ENCODE assay signal across 8 cellular contexts in the genomic region with DNA sequence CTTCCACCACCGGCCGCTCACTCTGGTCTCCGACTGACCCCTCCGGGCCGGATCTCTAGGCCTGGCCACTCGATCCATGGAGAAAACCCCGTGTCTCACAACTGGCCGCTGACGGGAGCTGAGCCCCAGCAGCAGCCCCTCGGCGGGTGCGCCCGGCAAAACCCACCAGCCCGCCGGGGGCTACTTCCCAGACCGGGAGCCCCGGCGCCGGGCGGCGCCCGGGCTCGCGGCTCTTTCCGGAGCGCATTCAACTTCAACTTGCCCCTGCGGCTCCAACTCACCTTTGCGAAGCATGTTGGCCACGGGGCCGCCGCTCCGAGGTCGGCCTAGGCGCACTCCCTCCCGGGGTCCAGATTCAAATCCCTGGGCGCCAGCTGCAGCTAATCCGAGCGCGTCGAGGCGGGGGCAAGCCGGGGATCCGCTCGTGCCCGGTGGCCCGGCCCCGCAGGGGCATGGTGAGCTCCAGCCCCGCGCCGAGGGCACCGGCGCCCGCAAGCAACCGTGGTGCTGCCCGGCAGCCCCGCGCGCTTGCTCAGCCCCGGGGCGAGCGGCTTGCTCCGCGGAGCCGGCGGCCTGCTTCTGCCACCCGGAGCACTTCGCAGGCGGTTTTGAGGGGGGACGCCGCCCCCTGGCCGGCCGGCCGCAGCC. TPM values are rescaled to one million over a fixed set of nuclear protein-coding genes. Genes with fewer than 3 reads are reported as not detected.
DNase-seq lines count a peak whose midpoint lies in the region; ATAC-seq, FAIRE-seq and TF ChIP-seq lines count a peak whose summit lies in the region.

No MANE protein-coding gene starts in this region.

- H4K20me1 ChIP-seq in HepG2 (ENCODE audit: insufficient read depth, low read length), result no peaks in the 10 kb centered on the region

- POLR2A ChIA-PET in HepG2 (lab: Yijun Ruan, JAX), result interaction anchor here (0.7 to 2.8 kb wide), 3 partner anchors 27 to 120 kb away, joined by 3 to 18 read pairs (median 18); no protein-coding TSS in a partner anchor

- BruUV-seq in HepG2 (replicated peaks; lab: Mats Ljungman, UMichigan), result no TSS peak

- TF ChIP-seq POLR2A in HepG2 (IDR thresholded peaks at IDR 0.05; ENCODE audit: insufficient read depth in 1 of 2, low read depth in 2 of 2, low read length in 2 of 2), result no peak
- no peak for TF ChIP-seq POLR2A in tibial nerve (IDR thresholded peaks at IDR 0.05)

- H3K9me3 ChIP-seq in HepG2 (ENCODE audit: low read length), result no peaks in the 10 kb centered on the region
- no peaks in the 10 kb centered on the region for H3K9me3 ChIP-seq in tibial nerve

- H3K9me3 Mint-ChIP-seq in activated naive CD4-positive, alpha-beta T cell treated with anti-CD3 and anti-CD28 coated beads for 36 hours, result no peaks in the 10 kb centered on the region
- H3K9me3 Mint-ChIP-seq in activated naive CD8-positive, alpha-beta T cell treated with anti-CD3 and anti-CD28 coated beads, Interleukin-2, amount 50 U/mL, for 24 hours, result no peaks in the 10 kb centered on the region
- H3K9me3 Mint-ChIP-seq in stimulated activated naive B cell treated with anti-CD40 and anti-IgM and Interleukin-4, amounts not matched to agents 10 μg/mL and 1 μg/mL and 100 μg/mL, for 72 hours, result no peaks in the 10 kb centered on the region

- no peak for TF ChIP-seq CTCF in HepG2 (CRISPR knock-in tag; IDR thresholded peaks at IDR 0.05)
- no peak for TF ChIP-seq CTCF in tibial nerve (IDR thresholded peaks at IDR 0.05)

- H3K27ac Mint-ChIP-seq in activated naive CD4-positive, alpha-beta T cell treated with anti-CD3 and anti-CD28 coated beads for 36 hours, result no peak overlapping the region
- H3K27ac Mint-ChIP-seq in activated naive CD8-positive, alpha-beta T cell treated with anti-CD3 and anti-CD28 coated beads, Interleukin-2, amount 50 U/mL, for 24 hours, result no peak overlapping the region
- no peak overlapping the region for H3K27ac Mint-ChIP-seq in stimulated activated naive B cell treated with anti-CD40 and anti-IgM and Interleukin-4, amounts not matched to agents 10 μg/mL and 1 μg/mL and 100 μg/mL, for 72 hours

- H3K36me3 ChIP-seq in HepG2 (replicated peaks in 1 of 2; ENCODE audit: control insufficient read depth in 1 of 2, insufficient read depth in 2 of 2, low read length in 2 of 2) (no peaks in the 10 kb centered on the region), tibial nerve (no peaks in the 10 kb centered on the region)

- intact Hi-C loops in activated naive CD4-positive, alpha-beta T cell treated with anti-CD3 and anti-CD28 coated beads for 36 hours (cut with micrococcal nuclease), result no loop called here
- intact Hi-C loops in HepG2 (cut with micrococcal nuclease; ENCODE audit: unreplicated experiment), result loop anchor here (10.0 kb wide), 2 partner anchors 50 to 140 kb away; no protein-coding TSS in a partner anchor

- no peak for DNase-seq in activated naive CD4-positive, alpha-beta T cell treated with anti-CD3 and anti-CD28 coated beads for 36 hours
- no peak for DNase-seq in activated naive CD4-positive, alpha-beta T cell treated with Interleukin-2 at 50 U/mL for 16 hours
- no peak for DNase-seq in activated naive CD8-positive, alpha-beta T cell treated with anti-CD3 and anti-CD28 coated beads, Interleukin-2, amount 50 U/mL, for 24 hours
- no peak for DNase-seq in HepG2 (ENCODE audit: low spot score)
- DNase-seq in tibial nerve (ENCODE audit: low spot score in 2 of 2), result no peak
- DNase-seq in stimulated activated naive B cell treated with anti-CD40 and anti-IgM and Interleukin-4, amounts not matched to agents 10 μg/mL and 1 μg/mL and 100 μg/mL, for 72 hours, result no peak
- no peak for DNase-seq in activated CD4-positive, CD25-positive, alpha-beta regulatory T cell treated with anti-CD3 and anti-CD28 coated beads, Interleukin-2, amount 50 U/mL, for 72 hours
- no peak for DNase-seq in SIG-M5 (lab: John Stamatoyannopoulos, UW)

- peaks cover 32% of the 10 kb centered on the region for H3K4me1 ChIP-seq in HepG2 (ENCODE audit: insufficient read depth, low read length)
- peaks cover 0 to 54% (median 30%) of the 10 kb centered on the region in 4 donors for H3K4me1 ChIP-seq in tibial nerve

- H3K36me3 Mint-ChIP-seq in activated naive CD4-positive, alpha-beta T cell treated with anti-CD3 and anti-CD28 coated beads for 36 hours (ENCODE audit: low read depth), result no peaks in the 10 kb centered on the region
- H3K36me3 Mint-ChIP-seq in activated naive CD8-positive, alpha-beta T cell treated with anti-CD3 and anti-CD28 coated beads, Interleukin-2, amount 50 U/mL, for 24 hours (ENCODE audit: low read depth), result no peaks in the 10 kb centered on the region
- no peaks in the 10 kb centered on the region for H3K36me3 Mint-ChIP-seq in stimulated activated naive B cell treated with anti-CD40 and anti-IgM and Interleukin-4, amounts not matched to agents 10 μg/mL and 1 μg/mL and 100 μg/mL, for 72 hours

- peak overlapping the region; percentile 53 for H3K4me3 Mint-ChIP-seq in activated naive CD4-positive, alpha-beta T cell treated with anti-CD3 and anti-CD28 coated beads for 36 hours
- peak overlapping the region; percentile 68 for H3K4me3 Mint-ChIP-seq in activated naive CD8-positive, alpha-beta T cell treated with anti-CD3 and anti-CD28 coated beads, Interleukin-2, amount 50 U/mL, for 24 hours
- peak overlapping the region in 1 of 2 donors; percentile 82 for H3K4me3 Mint-ChIP-seq in stimulated activated naive B cell treated with anti-CD40 and anti-IgM and Interleukin-4, amounts not matched to agents 10 μg/mL and 1 μg/mL and 100 μg/mL, for 72 hours

- no peak overlapping the region for H2AFZ ChIP-seq in HepG2 (ENCODE audit: low read length)

- TF ChIP-seq RAD21 in HepG2 (CRISPR knock-in tag; IDR thresholded peaks at IDR 0.05), result no peak

- H3K27ac ChIP-seq in HepG2 (ENCODE audit: extremely low read length, insufficient read depth, low read length) (no peak overlapping the region), tibial nerve (no peak overlapping the region)

- H3K27me3 ChIP-seq in HepG2 (ENCODE audit: control insufficient read depth in 1 of 2, insufficient read depth in 2 of 2, low read length in 2 of 2), result peaks cover 9 to 64% of the 10 kb centered on the region in 2 experiments
- H3K27me3 ChIP-seq in tibial nerve, result peaks cover 0 to 60% of the 10 kb centered on the region in 2 donors

- peaks cover 30% of the 10 kb centered on the region for H3K27me3 Mint-ChIP-seq in activated naive CD4-positive, alpha-beta T cell treated with anti-CD3 and anti-CD28 coated beads for 36 hours (ENCODE audit: low read depth)
- peaks cover 31% of the 10 kb centered on the region for H3K27me3 Mint-ChIP-seq in activated naive CD8-positive, alpha-beta T cell treated with anti-CD3 and anti-CD28 coated beads, Interleukin-2, amount 50 U/mL, for 24 hours
- peaks cover 56 to 68% of the 10 kb centered on the region in 2 donors for H3K27me3 Mint-ChIP-seq in stimulated activated naive B cell treated with anti-CD40 and anti-IgM and Interleukin-4, amounts not matched to agents 10 μg/mL and 1 μg/mL and 100 μg/mL, for 72 hours

- FAIRE-seq in HepG2 (lab: Jason Lieb, UNC), result no peak

- no peaks in the 10 kb centered on the region for H3K79me2 ChIP-seq in HepG2 (ENCODE audit: insufficient read depth, low read length)

- 0% methylated on average over 1 of the region's 73 CpGs for WGBS in HepG2 (ENCODE audit: low lambda C conversion rate)
- 0 to 1% methylated on average over 35 to 39 of the region's 73 CpGs for whole genome bisulfite sequencing in tibial nerve, 2 donors

- H3K4me2 ChIP-seq in HepG2 (ENCODE audit: low read depth, low read length), result peak overlapping the region; percentile 77

- H3K9ac ChIP-seq in HepG2 (ENCODE audit: insufficient read depth, low read depth, low read length), result no peak overlapping the region

- H3K4me3 ChIP-seq in HepG2 (replicated peaks in 1 of 3; ENCODE audit: insufficient read depth in 1 of 3, low read depth in 2 of 3, low read length in 3 of 3), result peak overlapping the region; percentile 48 to 67 (median 48); a peak in 5 of 6 replicates
- H3K4me3 ChIP-seq in tibial nerve, result peak overlapping the region; percentile 42 to 68 (median 50)

- in situ Hi-C loops in HepG2 (cut with HindIII; ENCODE audit: extremely low pct_ligation_motif_present, low pct_unique_long_range_greater_than_20kb), result loop anchor here (5.0 to 25.0 kb wide), 2 partner anchors 117 to 312 kb away; a partner anchor contains a TSS

- H3K4me1 Mint-ChIP-seq in activated naive CD4-positive, alpha-beta T cell treated with anti-CD3 and anti-CD28 coated beads for 36 hours (ENCODE audit: low read depth), result peaks cover 13% of the 10 kb centered on the region
- peaks cover 18% of the 10 kb centered on the region for H3K4me1 Mint-ChIP-seq in activated naive CD8-positive, alpha-beta T cell treated with anti-CD3 and anti-CD28 coated beads, Interleukin-2, amount 50 U/mL, for 24 hours
- H3K4me1 Mint-ChIP-seq in stimulated activated naive B cell treated with anti-CD40 and anti-IgM and Interleukin-4, amounts not matched to agents 10 μg/mL and 1 μg/mL and 100 μg/mL, for 72 hours, result peaks cover 20 to 40% of the 10 kb centered on the region in 2 donors

- TF ChIP-seq EP300 in HepG2 (IDR thresholded peaks at IDR 0.05; ENCODE audit: low read depth in 2 of 2, low read length in 2 of 2) (no peak), HepG2 (CRISPR knock-in tag; IDR thresholded peaks at IDR 0.05; ENCODE audit: borderline replicate concordance) (no peak), tibial nerve (IDR thresholded peaks at IDR 0.05) (no peak)

- CTCF ChIA-PET in activated naive CD4-positive, alpha-beta T cell treated with anti-CD3 and anti-CD28 coated beads for 36 hours (lab: Charles Lee), result interaction anchor here (0.6 to 3.1 kb wide), 2 partner anchors 304 to 704 kb away, joined by 4 to 11 read pairs; no protein-coding TSS in a partner anchor
- CTCF ChIA-PET in HepG2 (lab: Yijun Ruan, JAX; ENCODE audit: low intra/inter-chr PET ratio, low total read pairs), result interaction anchor here (1.7 to 2.5 kb wide), 2 partner anchors 115 to 143 kb away, joined by 6 to 31 read pairs; no protein-coding TSS in a partner anchor

- ATAC-seq in activated naive CD8-positive, alpha-beta T cell treated with anti-CD3 and anti-CD28 coated beads, Interleukin-2, amount 50 U/mL, for 24 hours, result no peak
- no peak; the same call in 2 of the 3 replicates for ATAC-seq in HepG2
- ATAC-seq in stimulated activated naive B cell treated with anti-CD40 and anti-IgM and Interleukin-4, amounts not matched to agents 10 μg/mL and 1 μg/mL and 100 μg/mL, for 72 hours (replicated peaks), result no peak

RNA-seq across cellular contexts. Expression of a gene that starts 0.4 kb away (rescaled TPM):
- under 1 TPM; 0.14 to 0.30 TPM for total RNA-seq in activated naive CD4-positive, alpha-beta T cell treated with anti-CD3 and anti-CD28 coated beads for 36 hours
- total RNA-seq in HepG2 (2016; rRNA removed; fragmentation: Illumina TruSeq; extraction: Trizol), result not detected in 2 replicates
- not detected in 2 replicates for total RNA-seq in HepG2 (2016; cell fraction: cytosol; rRNA removed; fragmentation: Illumina TruSeq; extraction: Trizol; ENCODE audit: low read depth)
- not detected in 2 replicates for total RNA-seq in HepG2 (2016; cell fraction: insoluble cytoplasmic fraction; rRNA removed; fragmentation: Illumina TruSeq; extraction: Trizol)
- not detected in 2 replicates for total RNA-seq in HepG2 (2016; cell fraction: membrane; rRNA removed; fragmentation: Illumina TruSeq; extraction: Trizol)
- not detected in 2 replicates for total RNA-seq in HepG2 (2016; cell fraction: nucleus; rRNA removed; fragmentation: Illumina TruSeq; extraction: Trizol)
- polyA plus RNA-seq in HepG2 (2011; rRNA removed), result 0.01 TPM in 1 of 2 replicates, not detected in the other
- polyA plus RNA-seq in HepG2 (2011; cell fraction: cytosol; rRNA removed), result not detected in 2 replicates
- polyA plus RNA-seq in HepG2 (2011; cell fraction: nucleus; rRNA removed), result not detected in 2 replicates
- not detected in 2 replicates for polyA plus RNA-seq in HepG2 (2012)
- polyA plus RNA-seq in HepG2 (2016; cell fraction: cytosol; fragmentation: Illumina TruSeq; extraction: Trizol; ENCODE audit: low read depth), result not detected in 2 replicates
- not detected in 2 replicates for polyA plus RNA-seq in HepG2 (2016; cell fraction: insoluble cytoplasmic fraction; fragmentation: Illumina TruSeq; extraction: Trizol; ENCODE audit: low read depth)
- 0.05 TPM in 1 of 2 replicates, not detected in the other for polyA plus RNA-seq in HepG2 (2016; cell fraction: membrane; fragmentation: Illumina TruSeq; extraction: Trizol; ENCODE audit: low read depth)
- polyA plus RNA-seq in HepG2 (2016; cell fraction: nucleus; fragmentation: Illumina TruSeq; extraction: Trizol; ENCODE audit: insufficient read depth, low read depth), result not detected in 2 replicates
- 0.08 TPM in 1 of 2 replicates, not detected in the other for polyA minus RNA-seq in HepG2 (2011; rRNA and poly(A)+ RNA removed; ENCODE audit: low replicate concordance)
- polyA minus RNA-seq in HepG2 (2011; cell fraction: cytosol; rRNA and poly(A)+ RNA removed), result not detected in 2 replicates
- not detected in 2 replicates for polyA minus RNA-seq in HepG2 (2011; cell fraction: nucleus; rRNA and poly(A)+ RNA removed)
- total RNA-seq in tibial nerve, result 10 to 100 TPM in 1 of 4 donors, 1 to 10 TPM in 3; 7.3 to 12.6 (median 7.8) TPM

RNA-seq across cellular contexts. Expression of a gene that starts 5.3 kb away (rescaled TPM):
- 10 to 100 TPM; 31.1 to 34.1 TPM for total RNA-seq in activated naive CD4-positive, alpha-beta T cell treated with anti-CD3 and anti-CD28 coated beads for 36 hours
- total RNA-seq in HepG2 (2016; rRNA removed; fragmentation: Illumina TruSeq; extraction: Trizol) (14.5 and 25.3 TPM in 2 replicates), tibial nerve (100 to 1,000 TPM in 1 of 4 donors, 10 to 100 TPM in 3; 56.3 to 137 (median 63.9) TPM)
- 12.1 and 14.2 TPM in 2 replicates for total RNA-seq in HepG2 (2016; cell fraction: cytosol; rRNA removed; fragmentation: Illumina TruSeq; extraction: Trizol; ENCODE audit: low read depth)
- 12.8 and 22.5 TPM in 2 replicates for total RNA-seq in HepG2 (2016; cell fraction: insoluble cytoplasmic fraction; rRNA removed; fragmentation: Illumina TruSeq; extraction: Trizol)
- 10.3 and 14.0 TPM in 2 replicates for total RNA-seq in HepG2 (2016; cell fraction: membrane; rRNA removed; fragmentation: Illumina TruSeq; extraction: Trizol)
- total RNA-seq in HepG2 (2016; cell fraction: nucleus; rRNA removed; fragmentation: Illumina TruSeq; extraction: Trizol), result 16.5 and 22.6 TPM in 2 replicates
- 42.8 and 49.5 TPM in 2 replicates for polyA plus RNA-seq in HepG2 (2011; rRNA removed)
- polyA plus RNA-seq in HepG2 (2011; cell fraction: cytosol; rRNA removed), result 18.9 and 24.7 TPM in 2 replicates
- 184 and 197 TPM in 2 replicates for polyA plus RNA-seq in HepG2 (2011; cell fraction: nucleus; rRNA removed)
- polyA plus RNA-seq in HepG2 (2012), result 22.1 and 23.1 TPM in 2 replicates
- 2.9 and 3.9 TPM in 2 replicates for polyA plus RNA-seq in HepG2 (2016; cell fraction: cytosol; fragmentation: Illumina TruSeq; extraction: Trizol; ENCODE audit: low read depth)
- polyA plus RNA-seq in HepG2 (2016; cell fraction: insoluble cytoplasmic fraction; fragmentation: Illumina TruSeq; extraction: Trizol; ENCODE audit: low read depth), result 12.2 and 15.0 TPM in 2 replicates
- polyA plus RNA-seq in HepG2 (2016; cell fraction: membrane; fragmentation: Illumina TruSeq; extraction: Trizol; ENCODE audit: low read depth), result 3.9 and 4.7 TPM in 2 replicates
- polyA plus RNA-seq in HepG2 (2016; cell fraction: nucleus; fragmentation: Illumina TruSeq; extraction: Trizol; ENCODE audit: insufficient read depth, low read depth), result 54.3 and 66.6 TPM in 2 replicates
- polyA minus RNA-seq in HepG2 (2011; rRNA and poly(A)+ RNA removed; ENCODE audit: low replicate concordance), result 82.1 and 106 TPM in 2 replicates
- 15.1 and 19.0 TPM in 2 replicates for polyA minus RNA-seq in HepG2 (2011; cell fraction: cytosol; rRNA and poly(A)+ RNA removed)
- polyA minus RNA-seq in HepG2 (2011; cell fraction: nucleus; rRNA and poly(A)+ RNA removed), result 33.1 and 46.4 TPM in 2 replicates

RNA-seq across cellular contexts. Expression of a gene that starts 17.1 kb away (rescaled TPM):
- total RNA-seq in activated naive CD4-positive, alpha-beta T cell treated with anti-CD3 and anti-CD28 coated beads for 36 hours, result 10 to 100 TPM; 22.7 to 24.7 TPM
- total RNA-seq in HepG2 (2016; rRNA removed; fragmentation: Illumina TruSeq; extraction: Trizol) (28.2 and 28.5 TPM in 2 replicates), tibial nerve (10 to 100 TPM; 18.6 to 37.3 (median 35.0) TPM)
- 14.6 and 20.0 TPM in 2 replicates for total RNA-seq in HepG2 (2016; cell fraction: cytosol; rRNA removed; fragmentation: Illumina TruSeq; extraction: Trizol; ENCODE audit: low read depth)
- total RNA-seq in HepG2 (2016; cell fraction: insoluble cytoplasmic fraction; rRNA removed; fragmentation: Illumina TruSeq; extraction: Trizol), result 30.5 and 31.5 TPM in 2 replicates
- total RNA-seq in HepG2 (2016; cell fraction: membrane; rRNA removed; fragmentation: Illumina TruSeq; extraction: Trizol), result 29.3 and 32.1 TPM in 2 replicates
- 13.5 and 15.0 TPM in 2 replicates for total RNA-seq in HepG2 (2016; cell fraction: nucleus; rRNA removed; fragmentation: Illumina TruSeq; extraction: Trizol)
- polyA plus RNA-seq in HepG2 (2011; rRNA removed), result 23.7 and 30.7 TPM in 2 replicates
- polyA plus RNA-seq in HepG2 (2011; cell fraction: cytosol; rRNA removed), result 28.7 and 32.0 TPM in 2 replicates
- polyA plus RNA-seq in HepG2 (2011; cell fraction: nucleus; rRNA removed), result 12.2 and 17.3 TPM in 2 replicates
- 7.1 and 10.8 TPM in 2 replicates for polyA plus RNA-seq in HepG2 (2012)
- 21.4 and 25.7 TPM in 2 replicates for polyA plus RNA-seq in HepG2 (2016; cell fraction: cytosol; fragmentation: Illumina TruSeq; extraction: Trizol; ENCODE audit: low read depth)
- 30.2 and 32.2 TPM in 2 replicates for polyA plus RNA-seq in HepG2 (2016; cell fraction: insoluble cytoplasmic fraction; fragmentation: Illumina TruSeq; extraction: Trizol; ENCODE audit: low read depth)
- polyA plus RNA-seq in HepG2 (2016; cell fraction: membrane; fragmentation: Illumina TruSeq; extraction: Trizol; ENCODE audit: low read depth), result 25.8 and 29.0 TPM in 2 replicates
- polyA plus RNA-seq in HepG2 (2016; cell fraction: nucleus; fragmentation: Illumina TruSeq; extraction: Trizol; ENCODE audit: insufficient read depth, low read depth), result 19.9 and 28.4 TPM in 2 replicates
- polyA minus RNA-seq in HepG2 (2011; rRNA and poly(A)+ RNA removed; ENCODE audit: low replicate concordance), result 18.1 and 38.8 TPM in 2 replicates
- polyA minus RNA-seq in HepG2 (2011; cell fraction: cytosol; rRNA and poly(A)+ RNA removed), result 2.6 and 5.9 TPM in 2 replicates
- 1.7 TPM in 1 of 2 replicates, not detected in the other for polyA minus RNA-seq in HepG2 (2011; cell fraction: nucleus; rRNA and poly(A)+ RNA removed)

RNA-seq across cellular contexts. Expression of a gene that starts 30.2 kb away (rescaled TPM):
- 10 to 100 TPM; 14.8 TPM for total RNA-seq in activated naive CD4-positive, alpha-beta T cell treated with anti-CD3 and anti-CD28 coated beads for 36 hours
- total RNA-seq in HepG2 (2016; rRNA removed; fragmentation: Illumina TruSeq; extraction: Trizol) (0.31 TPM in 1 of 2 replicates, not detected in the other), tibial nerve (10 to 100 TPM; 27.6 to 64.7 (median 50.0) TPM)
- not detected in 2 replicates for total RNA-seq in HepG2 (2016; cell fraction: cytosol; rRNA removed; fragmentation: Illumina TruSeq; extraction: Trizol; ENCODE audit: low read depth)
- 0.12 and 0.26 TPM in 2 replicates for total RNA-seq in HepG2 (2016; cell fraction: insoluble cytoplasmic fraction; rRNA removed; fragmentation: Illumina TruSeq; extraction: Trizol)
- total RNA-seq in HepG2 (2016; cell fraction: membrane; rRNA removed; fragmentation: Illumina TruSeq; extraction: Trizol), result 0.06 and 0.07 TPM in 2 replicates
- total RNA-seq in HepG2 (2016; cell fraction: nucleus; rRNA removed; fragmentation: Illumina TruSeq; extraction: Trizol), result not detected in 2 replicates
- polyA plus RNA-seq in HepG2 (2011; rRNA removed), result 0.04 and 0.10 TPM in 2 replicates
- 0.09 and 0.12 TPM in 2 replicates for polyA plus RNA-seq in HepG2 (2011; cell fraction: cytosol; rRNA removed)
- polyA plus RNA-seq in HepG2 (2011; cell fraction: nucleus; rRNA removed), result 1.1 and 1.2 TPM in 2 replicates
- polyA plus RNA-seq in HepG2 (2012), result 0.23 and 0.39 TPM in 2 replicates
- polyA plus RNA-seq in HepG2 (2016; cell fraction: cytosol; fragmentation: Illumina TruSeq; extraction: Trizol; ENCODE audit: low read depth), result not detected in 2 replicates
- 0.08 TPM in 1 of 2 replicates, not detected in the other for polyA plus RNA-seq in HepG2 (2016; cell fraction: insoluble cytoplasmic fraction; fragmentation: Illumina TruSeq; extraction: Trizol; ENCODE audit: low read depth)
- polyA plus RNA-seq in HepG2 (2016; cell fraction: membrane; fragmentation: Illumina TruSeq; extraction: Trizol; ENCODE audit: low read depth), result 0.06 and 0.09 TPM in 2 replicates
- polyA plus RNA-seq in HepG2 (2016; cell fraction: nucleus; fragmentation: Illumina TruSeq; extraction: Trizol; ENCODE audit: insufficient read depth, low read depth), result 0.84 TPM in 1 of 2 replicates, not detected in the other
- polyA minus RNA-seq in HepG2 (2011; rRNA and poly(A)+ RNA removed; ENCODE audit: low replicate concordance), result 0.12 and 0.56 TPM in 2 replicates
- not detected in 2 replicates for polyA minus RNA-seq in HepG2 (2011; cell fraction: cytosol; rRNA and poly(A)+ RNA removed)
- polyA minus RNA-seq in HepG2 (2011; cell fraction: nucleus; rRNA and poly(A)+ RNA removed), result 0.12 and 0.13 TPM in 2 replicates
